8 cellular contexts compared by ENCODE assay signal in genomic region chr7:23617482-23617881, GRCh38.
"Had no signal": no experiment of that assay in that cellular context is flagged by ENCODE, and none has a peak within 500 bp of the region (broad histone marks: within the 10 kb centered on the region; RNA-seq: fewer than 3 reads in every experiment).

No MANE protein-coding gene starts in this region.

- H3K4me2 ChIP-seq: KMS-11 had no signal

- H3K4me3 ChIP-seq: K562 had no signal

- H3K27me3 Mint-ChIP-seq: IgD-negative memory B cell had no signal

- FAIRE-seq: HepG2, HTR-8/SVneo, K562 had no signal

- H3K9ac ChIP-seq: KMS-11 had no signal

- H3K27ac ChIP-seq: HL-60, KMS-11 had no signal

- DNase-seq: KBM-7, KG1 had no signal

- H3K4me3 Mint-ChIP-seq: IgD-negative memory B cell had no signal

- ATAC-seq: HepG2, K562 had no signal

- H3K27ac Mint-ChIP-seq: IgD-negative memory B cell had no signal
